23 cellular contexts compared by ENCODE assay signal in genomic region chr1:60589916-60590315, GRCh38.
A peak's percentile ranks its signal among the peaks of the same experiment; 100 is the strongest.
DNase-seq lines count a peak whose midpoint lies in the region; ATAC-seq and TF ChIP-seq lines count a peak whose summit lies in the region.
"Had no signal": no experiment of that assay in that cellular context is flagged by ENCODE, and none has a peak within 500 bp of the region (broad histone marks: within the 10 kb centered on the region; RNA-seq: fewer than 3 reads in every experiment).

No MANE protein-coding gene starts in this region.

- in situ Hi-C loops in GM23248 (cut with MboI): no loop called here

- no peak overlapping the region for H3K4me2 ChIP-seq in GM23248 (ENCODE audit: unreplicated experiment)

- no peaks in the 10 kb centered on the region for H4K20me1 ChIP-seq in GM23248 (ENCODE audit: insufficient read depth)

- CTCF ChIA-PET in A673 (lab: Charles Lee): no interaction called here

- peaks cover 10% of the 10 kb centered on the region for H3K27me3 ChIP-seq in A673 (replicated peaks; ENCODE audit: insufficient read depth, low read depth, low read length, poor library complexity)
- H3K27me3 ChIP-seq in GM23248 (replicated peaks; ENCODE audit: insufficient read depth): no peaks in the 10 kb centered on the region
- H3K27me3 ChIP-seq: BE2C, transverse colon had no signal

- DNase-seq in A673 (ENCODE audit: low spot score): peak; percentile 7
- peak; percentile 49 for DNase-seq in NCI-H1105 treated with DMSO at 0.1 percent for 48 hours (lab: John Stamatoyannopoulos, UW)
- DNase-seq in amniotic epithelial cell (ENCODE audit: low read depth): peak; percentile 10
- DNase-seq in iris pigment epithelial cell (ENCODE audit: low read depth): peak; percentile 59
- no peak for DNase-seq in stimulated activated naive CD8-positive, alpha-beta T cell treated with anti-CD3 and anti-CD28 coated beads, Interleukin-15, Interleukin-2, amounts not matched to agents 100 U/mL and 50 U/mL, for 24 hours
- no peak for DNase-seq in GM23248
- no peak for DNase-seq in Kasumi-1 (lab: John Stamatoyannopoulos, UW)
- DNase-seq: activated CD4-positive, alpha-beta memory T cell treated with anti-CD3 and anti-CD28 coated beads, Interleukin-2, amount 10 ng/mL, durations not matched to agents 7 days and 5 days; activated CD4-positive, alpha-beta T cell treated with anti-CD3 and anti-CD28 coated beads for 1 hour; activated naive CD8-positive, alpha-beta T cell treated with anti-CD3 and anti-CD28 coated beads for 36 hours; BE2C; CD8-positive, alpha-beta memory T cell; DMS53; glutamatergic neuron; IMR-90; left ventricle myocardium superior; NCI-H2171 treated with DMSO at 0.1 percent for 48 hours; NCI-H526 treated with DMSO at 0.1 percent for 48 hours; T-helper 17 cell; transverse colon had no signal

- H2AFZ ChIP-seq in GM23248: no peak overlapping the region

- H3K9me3 ChIP-seq in A673 (ENCODE audit: low read depth, low read length, poor library complexity, severe bottlenecking) (no peaks in the 10 kb centered on the region), GM23248 (ENCODE audit: low read depth) (no peaks in the 10 kb centered on the region)
- H3K9me3 ChIP-seq: BE2C, transverse colon had no signal

- intact Hi-C loops in A673 (cut with micrococcal nuclease; ENCODE audit: unreplicated experiment): no loop called here

- H3K4me1 ChIP-seq in A673 (ENCODE audit: insufficient read depth, low read length, poor library complexity, severe bottlenecking): no peaks in the 10 kb centered on the region
- no peaks in the 10 kb centered on the region for H3K4me1 ChIP-seq in GM23248 (ENCODE audit: insufficient read depth)
- H3K4me1 ChIP-seq: BE2C, transverse colon had no signal

- no peak overlapping the region for H3K4me3 ChIP-seq in A673 (ENCODE audit: low read depth, low read length, poor library complexity, severe bottlenecking)
- H3K4me3 ChIP-seq in GM23248: no peak overlapping the region
- H3K4me3 ChIP-seq: transverse colon had no signal

- no TSS peak for BruUV-seq in A673 (replicated peaks; lab: Mats Ljungman, UMichigan)

- no peak for TF ChIP-seq CTCF in A673 (conservative IDR thresholded peaks at IDR 0.05; ENCODE audit: low read depth, low read length)

- POLR2A ChIA-PET in A673 (lab: Charles Lee; ENCODE audit: low non-redundant PET): no interaction called here

- H3K9me2 ChIP-seq in GM23248 (ENCODE audit: insufficient read depth): no peaks in the 10 kb centered on the region

- no peaks in the 10 kb centered on the region for H3K79me2 ChIP-seq in GM23248 (ENCODE audit: insufficient read depth)

- ATAC-seq in stimulated activated naive CD8-positive, alpha-beta T cell treated with anti-CD3 and anti-CD28 coated beads, Interleukin-15, Interleukin-2, amounts not matched to agents 100 U/mL and 50 U/mL, for 24 hours: no peak
- ATAC-seq in HG02938 (IDR thresholded peaks at IDR 0.05; ENCODE audit: unreplicated experiment): no peak
- ATAC-seq: left ventricle myocardium superior; natural killer cell treated with Interleukin-12 subunit alpha and Interleukin-12 subunit beta and Interleukin-15 and Interleukin-18, amount 100 ng/mL, for 72 hours; SK-N-SH treated with all-trans-retinoic acid at 6 μM for 48 hours; T-helper 17 cell had no signal

- H3K36me3 ChIP-seq in A673 (ENCODE audit: insufficient read depth, low read length, poor library complexity, severe bottlenecking) (no peaks in the 10 kb centered on the region), GM23248 (ENCODE audit: low read depth) (no peaks in the 10 kb centered on the region)
- H3K36me3 ChIP-seq: BE2C, transverse colon had no signal

- H3K27ac ChIP-seq in A673 (ENCODE audit: low read depth, low read length, poor library complexity, severe bottlenecking) (no peak overlapping the region), GM23248 (no peak overlapping the region)
- H3K27ac ChIP-seq: transverse colon had no signal

- no peaks in the 10 kb centered on the region for H3F3A ChIP-seq in GM23248 (ENCODE audit: insufficient read depth)

- no peak overlapping the region for H3K9ac ChIP-seq in GM23248

Comparison
In these comparisons a context has a peak if more than half of its experiments do, and no peak if none do; other contexts are left out.
1. DNase-seq: peak in A673 (single experiment), NCI-H1105 treated with DMSO at 0.1 percent for 48 hours (single experiment), amniotic epithelial cell (single experiment) and iris pigment epithelial cell (single experiment); none in stimulated activated naive CD8-positive, alpha-beta T cell treated with anti-CD3 and anti-CD28 coated beads, Interleukin-15, Interleukin-2, amounts not matched to agents 100 U/mL and 50 U/mL, for 24 hours (single experiment), GM23248 (single experiment) and Kasumi-1 (0 of 2).